8 cellular contexts compared by ENCODE assay signal in the genomic region with DNA sequence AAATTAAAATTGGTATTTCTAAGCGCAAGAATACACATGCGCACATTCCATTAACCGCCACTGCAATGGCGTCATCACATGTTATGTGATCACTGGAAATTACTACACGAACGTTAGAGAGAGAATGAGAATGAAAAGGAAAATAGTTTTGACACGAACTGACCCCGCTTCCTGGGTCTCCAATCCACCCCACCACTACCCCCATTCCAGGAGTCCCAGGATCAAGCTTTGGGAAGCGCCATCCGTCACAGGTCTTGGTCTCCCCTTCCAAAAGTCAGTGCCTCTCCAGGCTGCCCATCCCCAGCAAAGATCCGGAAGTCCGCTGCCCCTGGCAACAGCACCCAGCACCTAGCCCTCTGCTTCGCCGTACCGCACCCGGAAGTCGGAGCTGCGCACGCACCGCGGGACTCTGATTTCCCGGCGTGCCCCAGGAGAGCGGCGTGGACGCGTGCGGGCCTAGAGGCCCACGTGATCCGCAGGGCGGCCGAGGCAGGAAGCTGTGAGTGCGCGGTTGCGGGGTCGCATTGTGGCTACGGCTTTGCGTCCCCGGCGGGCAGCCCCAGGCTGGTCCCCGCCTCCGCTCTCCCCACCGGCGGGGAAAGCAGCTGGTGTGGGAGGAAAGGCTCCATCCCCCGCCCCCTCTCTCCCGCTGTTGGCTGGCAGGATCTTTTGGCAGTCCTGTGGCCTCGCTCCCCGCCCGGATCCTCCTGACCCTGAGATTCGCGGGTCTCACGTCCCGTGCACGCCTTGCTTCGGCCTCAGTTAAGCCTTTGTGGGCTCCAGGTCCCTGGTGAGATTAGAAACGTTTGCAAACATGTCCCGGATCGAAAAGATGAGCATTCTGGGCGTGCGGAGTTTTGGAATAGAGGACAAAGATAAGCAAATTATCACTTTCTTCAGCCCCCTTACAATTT. TPM values are rescaled to one million over a fixed set of nuclear protein-coding genes. Genes with fewer than 3 reads are reported as not detected.
DNase-seq lines count a peak whose midpoint lies in the region; TF ChIP-seq lines count a peak whose summit lies in the region.

A gene (plus strand): TSS at position 467 of the 914 bp plus-strand sequence. CDS start 348 bp downstream, at position 815.

- H3K36me3 ChIP-seq in SK-N-MC (ENCODE audit: insufficient read depth, low read length): peaks cover 22% of the 10 kb centered on the region

- DNase-seq in GM04504 (ENCODE audit: low read depth) (peak; percentile 75), HFFc6 (peak; percentile 75), NB4 (ENCODE audit: low read depth) (peak; percentile 96), SK-N-MC (ENCODE audit: low read depth, low spot score) (peak; percentile 48), germinal center (ENCODE audit: low spot score) (peak; percentile 91), non-pigmented ciliary epithelial cell (ENCODE audit: low read depth) (peak; percentile 45), substantia nigra (lab: John Stamatoyannopoulos, UW) (peak; percentile 34 to 92 (median 82))
- peak; percentile 96 for DNase-seq in activated naive CD4-positive, alpha-beta T cell treated with anti-CD3 and anti-CD28 coated beads, Interleukin-2, amount 10 ng/mL, durations not matched to agents 7 days and 5 days

- peak within 1 kb of the TSS; percentile 99 for H3K9ac ChIP-seq in SK-N-MC (ENCODE audit: insufficient read length)

- CTCF ChIA-PET in activated naive CD4-positive, alpha-beta T cell treated with anti-CD3 and anti-CD28 coated beads, Interleukin-2, amount 10 ng/mL, durations not matched to agents 7 days and 5 days (lab: Charles Lee): interaction anchor here (0.6 kb wide), 1 partner anchor 261 kb away, joined by 3 read pairs; no protein-coding TSS in a partner anchor

- peak; percentile 91 for TF ChIP-seq POLR2A in NB4 (IDR thresholded peaks at IDR 0.05; ENCODE audit: extremely low read depth, insufficient read length)

- H3K4me3 Mint-ChIP-seq in HFFc6: peak within 1 kb of the TSS; percentile 94
- H3K4me3 Mint-ChIP-seq in activated naive CD4-positive, alpha-beta T cell treated with anti-CD3 and anti-CD28 coated beads, Interleukin-2, amount 10 ng/mL, durations not matched to agents 7 days and 5 days: peak within 1 kb of the TSS; percentile 99

- H3K27ac Mint-ChIP-seq in HFFc6: peak within 1 kb of the TSS; percentile 92
- peak within 1 kb of the TSS; percentile 92 for H3K27ac Mint-ChIP-seq in activated naive CD4-positive, alpha-beta T cell treated with anti-CD3 and anti-CD28 coated beads, Interleukin-2, amount 10 ng/mL, durations not matched to agents 7 days and 5 days

- no peaks in the 10 kb centered on the region for H3K9me3 Mint-ChIP-seq in HFFc6
- no peaks in the 10 kb centered on the region for H3K9me3 Mint-ChIP-seq in activated naive CD4-positive, alpha-beta T cell treated with anti-CD3 and anti-CD28 coated beads, Interleukin-2, amount 10 ng/mL, durations not matched to agents 7 days and 5 days

- peaks cover 8% of the 10 kb centered on the region; the same call in 1 of the 2 replicates for H3K36me3 Mint-ChIP-seq in HFFc6 (ENCODE audit: low read depth)
- peaks cover 8% of the 10 kb centered on the region for H3K36me3 Mint-ChIP-seq in activated naive CD4-positive, alpha-beta T cell treated with anti-CD3 and anti-CD28 coated beads, Interleukin-2, amount 10 ng/mL, durations not matched to agents 7 days and 5 days

- H3K4me1 Mint-ChIP-seq in HFFc6 (ENCODE audit: low read depth): peaks cover 25% of the 10 kb centered on the region
- peaks cover 30% of the 10 kb centered on the region for H3K4me1 Mint-ChIP-seq in activated naive CD4-positive, alpha-beta T cell treated with anti-CD3 and anti-CD28 coated beads, Interleukin-2, amount 10 ng/mL, durations not matched to agents 7 days and 5 days

- H3K27me3 Mint-ChIP-seq in HFFc6 (ENCODE audit: insufficient read depth): peaks cover 10% of the 10 kb centered on the region
- peaks cover 8% of the 10 kb centered on the region for H3K27me3 Mint-ChIP-seq in activated naive CD4-positive, alpha-beta T cell treated with anti-CD3 and anti-CD28 coated beads, Interleukin-2, amount 10 ng/mL, durations not matched to agents 7 days and 5 days

- TF ChIP-seq CTCF in HFFc6 (IDR thresholded peaks at IDR 0.05) (no peak), NB4 (IDR thresholded peaks at IDR 0.05; ENCODE audit: low read depth, low read length) (no peak)

- H3K27ac ChIP-seq in SK-N-MC (peak within 1 kb of the TSS; percentile 89), substantia nigra (ENCODE audit: low read depth, low read length, poor library complexity, severe bottlenecking) (peak within 1 kb of the TSS; percentile 80)

- H3K4me3 ChIP-seq in NB4 (ENCODE audit: low read depth, low read length) (peak within 1 kb of the TSS; percentile 93), SK-N-MC (peak within 1 kb of the TSS; percentile 99)

- no peaks in the 10 kb centered on the region for H3K9me3 ChIP-seq in SK-N-MC (ENCODE audit: low read depth, low read length)

RNA-seq across cellular contexts. Expression of the gene that starts here (rescaled TPM):
- total RNA-seq in HFFc6 (2021; fragmentation: NEBNext Ultra II Directional; extraction: Animal tissue kit (Norgen Biotek cat#: 25700)): 10 to 100 TPM; 11.6 to 27.7 (median 12.8) TPM

Comparison
In these comparisons a context has a peak if more than half of its experiments do, and no peak if none do; other contexts are left out.
1. Peak in every context shown above with its lines: DNase-seq, H3K4me3 ChIP-seq and H3K27ac ChIP-seq.
2. DNase-seq: peak in every context shown above with its lines; median percentile 96 in NB4; 96 in activated naive CD4-positive, alpha-beta T cell treated with anti-CD3 and anti-CD28 coated beads, Interleukin-2, amount 10 ng/mL, durations not matched to agents 7 days and 5 days; 91 in germinal center; 82 in substantia nigra; 75 in GM04504; 75 in HFFc6; 48 in SK-N-MC; 45 in non-pigmented ciliary epithelial cell.